ENCODE assay signal across 8 cellular contexts in the genomic region with DNA sequence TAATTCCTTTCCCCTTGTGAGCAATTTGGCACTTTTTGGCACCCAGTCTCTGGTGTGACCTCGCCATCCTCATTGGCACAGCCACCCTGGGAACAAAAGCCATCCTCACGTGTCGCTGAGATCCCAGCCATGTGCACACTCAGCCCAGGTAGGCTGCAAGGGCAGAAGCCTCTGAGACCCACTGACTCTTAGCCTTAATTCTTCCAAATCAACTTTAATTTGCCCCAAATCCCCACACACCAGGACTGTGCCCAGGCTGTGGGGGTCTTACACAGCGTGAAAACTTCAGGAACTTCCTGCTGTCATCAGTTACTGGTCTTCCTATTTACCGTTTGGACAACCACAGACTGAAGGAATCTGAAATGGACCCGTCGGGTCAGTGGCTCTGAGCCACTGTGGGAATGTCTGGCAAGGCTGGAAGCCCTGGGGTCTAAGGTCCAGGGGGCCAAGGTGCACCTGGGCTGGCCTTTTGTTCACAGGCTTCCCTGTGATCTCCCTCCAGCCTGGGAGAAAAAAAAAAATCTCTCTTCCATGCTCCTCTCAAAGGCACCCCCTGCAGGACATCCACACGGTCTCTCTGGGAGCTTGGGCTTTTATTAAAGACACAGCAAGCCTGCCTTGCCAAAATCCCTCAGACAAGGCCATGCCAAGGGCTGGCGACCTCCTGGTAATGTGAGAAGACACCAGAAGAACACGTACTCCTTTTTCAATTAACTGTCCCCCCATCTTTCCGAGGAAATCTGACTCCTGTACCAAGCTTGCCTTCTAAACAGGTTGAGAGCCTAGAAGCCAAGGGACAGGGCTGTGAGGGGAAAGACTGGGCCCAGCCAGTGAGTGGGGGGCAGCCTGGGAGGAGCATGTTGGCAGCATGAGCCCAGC. TPM values are rescaled to one million over a fixed set of nuclear protein-coding genes. Genes with fewer than 3 reads are reported as not detected.
DNase-seq lines count a peak whose midpoint lies in the region; ATAC-seq lines count a peak whose summit lies in the region.

No MANE protein-coding gene starts in this region.

- DNase-seq in NCI-H2227 (lab: John Stamatoyannopoulos, UW; ENCODE audit: unreplicated experiment) (peak; percentile 69), NCI-H2227 treated with DMSO at 0.1 percent for 48 hours (lab: John Stamatoyannopoulos, UW) (no peak), NCI-H748 (lab: John Stamatoyannopoulos, UW; ENCODE audit: unreplicated experiment) (peak; percentile 38), dermis blood vessel endothelial cell (peak; percentile 87), myocyte (ENCODE audit: low read depth) (peak; percentile 89)
- DNase-seq in stimulated activated CD4-positive, alpha-beta T cell treated with anti-CD3 and anti-CD28 coated beads, Interleukin-4, amount 100 ng/mL, for 1 hour = no peak

- ATAC-seq in GM18868 (IDR thresholded peaks at IDR 0.05; ENCODE audit: unreplicated experiment) = no peak
- no peak for ATAC-seq in HG03135 (IDR thresholded peaks at IDR 0.05; ENCODE audit: unreplicated experiment)

RNA-seq across cellular contexts. Expression of gene LAPTM4A, which starts 42.1 kb away (rescaled TPM):
- total RNA-seq in dermis blood vessel endothelial cell (79.5 and 134 TPM in 2 replicates), myocyte (283 and 291 TPM in 2 replicates)
- 411 TPM for polyA plus RNA-seq in myocyte (2012)

Comparison
In these comparisons a context has a peak if more than half of its experiments do, and no peak if none do; other contexts are left out.
1. DNase-seq: peak in NCI-H2227 (single experiment), NCI-H748 (single experiment), dermis blood vessel endothelial cell (single experiment) and myocyte (single experiment); none in NCI-H2227 treated with DMSO at 0.1 percent for 48 hours (single experiment) and stimulated activated CD4-positive, alpha-beta T cell treated with anti-CD3 and anti-CD28 coated beads, Interleukin-4, amount 100 ng/mL, for 1 hour (single experiment).